1 cellular context compared by ENCODE assay signal in genomic region chr2:168196764-168197180, GRCh38.
TF ChIP-seq lines count a peak whose summit lies in the region.

No MANE protein-coding gene starts in this region.

TF ChIP-seq in HCT116, 20 proteins besides CTCF, POLR2A, EP300 and RAD21:
- TF ChIP-seq JUND (IDR thresholded peaks at IDR 0.05) (no peak), MAX (IDR thresholded peaks at IDR 0.05) (no peak), CBX3 (IDR thresholded peaks at IDR 0.05; ENCODE audit: low read depth) (no peak), CEBPB (IDR thresholded peaks at IDR 0.05; ENCODE audit: low read depth) (no peak), ZFX (IDR thresholded peaks at IDR 0.05) (no peak), POLR2AphosphoS5 (IDR thresholded peaks at IDR 0.05; ENCODE audit: low read depth, low read length) (no peak), SRF (IDR thresholded peaks at IDR 0.05; ENCODE audit: low read depth) (no peak), REST (IDR thresholded peaks at IDR 0.05; ENCODE audit: low read depth) (no peak), FOSL1 (IDR thresholded peaks at IDR 0.05; ENCODE audit: low read depth) (no peak), EZH2phosphoT487 (IDR thresholded peaks at IDR 0.05; ENCODE audit: borderline replicate concordance) (no peak), ZNF274 (IDR thresholded peaks at IDR 0.05; ENCODE audit: low read depth, low read length) (no peak), EZH2 (IDR thresholded peaks at IDR 0.05) (no peak), SP1 (IDR thresholded peaks at IDR 0.05; ENCODE audit: low read depth) (no peak), TCF7L2 (IDR thresholded peaks at IDR 0.05; ENCODE audit: borderline replicate concordance, extremely low read depth, insufficient read depth, insufficient read length) (no peak)
- TF ChIP-seq, protein P1, sequence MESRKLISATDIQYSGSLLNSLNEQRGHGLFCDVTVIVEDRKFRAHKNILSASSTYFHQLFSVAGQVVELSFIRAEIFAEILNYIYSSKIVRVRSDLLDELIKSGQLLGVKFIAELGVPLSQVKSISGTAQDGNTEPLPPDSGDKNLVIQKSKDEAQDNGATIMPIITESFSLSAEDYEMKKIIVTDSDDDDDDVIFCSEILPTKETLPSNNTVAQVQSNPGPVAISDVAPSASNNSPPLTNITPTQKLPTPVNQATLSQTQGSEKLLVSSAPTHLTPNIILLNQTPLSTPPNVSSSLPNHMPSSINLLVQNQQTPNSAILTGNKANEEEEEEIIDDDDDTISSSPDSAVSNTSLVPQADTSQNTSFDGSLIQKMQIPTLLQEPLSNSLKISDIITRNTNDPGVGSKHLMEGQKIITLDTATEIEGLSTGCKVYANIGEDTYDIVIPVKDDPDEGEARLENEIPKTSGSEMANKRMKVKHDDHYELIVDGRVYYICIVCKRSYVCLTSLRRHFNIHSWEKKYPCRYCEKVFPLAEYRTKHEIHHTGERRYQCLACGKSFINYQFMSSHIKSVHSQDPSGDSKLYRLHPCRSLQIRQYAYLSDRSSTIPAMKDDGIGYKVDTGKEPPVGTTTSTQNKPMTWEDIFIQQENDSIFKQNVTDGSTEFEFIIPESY (IDR thresholded peaks at IDR 0.05; ENCODE audit: extremely low read depth, insufficient replicate concordance, low read length), result no peak
TF ChIP-seq in HCT116: peak in this region for 0.
